In genomic region chr12:108297895-108298760, GRCh38 we compare ENCODE assay signal across 15 cellular contexts. TPM values are rescaled to one million over a fixed set of nuclear protein-coding genes. Genes with fewer than 3 reads are reported as not detected.
DNase-seq lines count a peak whose midpoint lies in the region; ATAC-seq, FAIRE-seq and TF ChIP-seq lines count a peak whose summit lies in the region.
"Had no signal": no experiment of that assay in that cellular context is flagged by ENCODE, and none has a peak within 500 bp of the region (broad histone marks: within the 10 kb centered on the region; RNA-seq: fewer than 3 reads in every experiment).

No MANE protein-coding gene starts in this region.

- no peak for TF ChIP-seq RAD21 in HepG2 (CRISPR knock-in tag; IDR thresholded peaks at IDR 0.05)

- in situ Hi-C loops in HepG2 (cut with HindIII; ENCODE audit: extremely low pct_ligation_motif_present, low pct_unique_long_range_greater_than_20kb), result loop anchor here (5.0 kb wide), 1 partner anchor 159 kb away; no protein-coding TSS in a partner anchor

- DNase-seq in GM10248 (ENCODE audit: extremely low spot score) (peak; percentile 39), GM19240 (ENCODE audit: insufficient read length, low spot score) (peak; percentile 29), mucosa of descending colon (no peak), AG20443 (ENCODE audit: low spot score) (no peak), HepG2 (ENCODE audit: low spot score) (no peak)
- DNase-seq in stimulated activated CD4-positive, alpha-beta T cell treated with anti-CD3 and anti-CD28 coated beads, Interleukin-2, amount 100 ng/mL, for 24 hours, result no peak
- DNase-seq: activated CD4-positive, alpha-beta T cell treated with anti-CD3 and anti-CD28 coated beads for 4 hours; H9; NCI-H1436 treated with DMSO at 0.1 percent for 48 hours; psoas muscle; SW 1271 had no signal

- H3K79me2 ChIP-seq in HepG2 (ENCODE audit: insufficient read depth, low read length), result no peaks in the 10 kb centered on the region

- FAIRE-seq in HepG2 (lab: Jason Lieb, UNC), result no peak

- H3K9ac ChIP-seq in HepG2 (ENCODE audit: insufficient read depth, low read depth, low read length), result no peak overlapping the region

- no peak overlapping the region for H3K4me2 ChIP-seq in HepG2 (ENCODE audit: low read depth, low read length)

- CTCF ChIA-PET in GM10248 (lab: Yijun Ruan, JAX), result interaction anchor here (0.8 to 2.9 kb wide), 7 partner anchors 10 to 159 kb away, joined by 3 to 16 read pairs (median 4); no protein-coding TSS in a partner anchor
- CTCF ChIA-PET in HepG2 (lab: Yijun Ruan, JAX; ENCODE audit: low intra/inter-chr PET ratio, low total read pairs), result no interaction called here

- TF ChIP-seq POLR2A in HepG2 (IDR thresholded peaks at IDR 0.05; ENCODE audit: insufficient read depth in 1 of 2, low read depth in 2 of 2, low read length in 2 of 2), result no peak

- H2AFZ ChIP-seq in HepG2 (ENCODE audit: low read length), result no peak overlapping the region

- H3K27ac ChIP-seq in HepG2 (ENCODE audit: extremely low read length, insufficient read depth, low read length), result no peak overlapping the region
- H3K27ac ChIP-seq: psoas muscle had no signal

- H3K27me3 ChIP-seq in HepG2 (ENCODE audit: control insufficient read depth in 1 of 2, insufficient read depth in 2 of 2, low read length in 2 of 2), result no peaks in the 10 kb centered on the region

- POLR2A ChIA-PET in GM10248 (lab: Yijun Ruan, JAX), result interaction anchor here (0.7 kb wide), 1 partner anchor 9 kb away, joined by 3 read pairs; no protein-coding TSS in a partner anchor
- POLR2A ChIA-PET in HepG2 (lab: Yijun Ruan, JAX), result no interaction called here

- no peaks in the 10 kb centered on the region for H3K9me3 ChIP-seq in mucosa of descending colon
- no peaks in the 10 kb centered on the region for H3K9me3 ChIP-seq in HepG2 (ENCODE audit: low read length)
- H3K9me3 ChIP-seq: psoas muscle had no signal

- intact Hi-C loops in mucosa of descending colon (cut with DNase I, micrococcal nuclease) (no loop called here), HepG2 (cut with micrococcal nuclease; ENCODE audit: unreplicated experiment) (no loop called here)

- 7% methylated on average over 6 of the region's 6 CpGs for WGBS in HepG2 (ENCODE audit: low lambda C conversion rate)

- TF ChIP-seq CTCF in GM10248 (IDR thresholded peaks at IDR 0.05; ENCODE audit: control extremely low read depth, extremely low read depth, low read depth, missing control alignments) (no peak), mucosa of descending colon (IDR thresholded peaks at IDR 0.05) (no peak), HepG2 (CRISPR knock-in tag; IDR thresholded peaks at IDR 0.05) (no peak)

- H3K36me3 ChIP-seq in mucosa of descending colon (ENCODE audit: low read depth), result no peaks in the 10 kb centered on the region
- no peaks in the 10 kb centered on the region for H3K36me3 ChIP-seq in HepG2 (replicated peaks in 1 of 2; ENCODE audit: control insufficient read depth in 1 of 2, insufficient read depth in 2 of 2, low read length in 2 of 2)

- ATAC-seq in HG03196 (IDR thresholded peaks at IDR 0.05; ENCODE audit: unreplicated experiment) (peak; percentile 62), mucosa of descending colon (peak; percentile 28), GM21786 (IDR thresholded peaks at IDR 0.05; ENCODE audit: unreplicated experiment) (no peak), HepG2 (no peak)
- ATAC-seq: psoas muscle had no signal

- H4K20me1 ChIP-seq in HepG2 (ENCODE audit: insufficient read depth, low read length), result no peaks in the 10 kb centered on the region

- BruUV-seq in HepG2 (replicated peaks; lab: Mats Ljungman, UMichigan), result no TSS peak

- no peak overlapping the region for H3K4me3 ChIP-seq in mucosa of descending colon
- H3K4me3 ChIP-seq in HepG2 (replicated peaks in 1 of 3; ENCODE audit: insufficient read depth in 1 of 3, low read depth in 2 of 3, low read length in 3 of 3), result no peak overlapping the region
- H3K4me3 ChIP-seq: lung, psoas muscle had no signal

- H3K4me1 ChIP-seq in mucosa of descending colon (ENCODE audit: low read depth) (no peaks in the 10 kb centered on the region), HepG2 (ENCODE audit: insufficient read depth, low read length) (peaks cover 13% of the 10 kb centered on the region)
- H3K4me1 ChIP-seq: psoas muscle had no signal

- no peak for TF ChIP-seq EP300 in HepG2 (IDR thresholded peaks at IDR 0.05; ENCODE audit: low read depth in 2 of 2, low read length in 2 of 2)
- TF ChIP-seq EP300 in HepG2 (CRISPR knock-in tag; IDR thresholded peaks at IDR 0.05; ENCODE audit: borderline replicate concordance), result no peak

TF ChIP-seq in HepG2, 621 proteins besides CTCF, POLR2A, EP300 and RAD21 (continues in another document):
- no peak for TF ChIP-seq ZBTB25 (CRISPR knock-in tag; IDR thresholded peaks at IDR 0.05)
- TF ChIP-seq PHB2 (IDR thresholded peaks at IDR 0.05; ENCODE audit: partially characterized antibody), result no peak
- no peak for TF ChIP-seq ZNF503 (CRISPR knock-in tag; IDR thresholded peaks at IDR 0.05)

RNA-seq across cellular contexts. Expression of gene CMKLR1, which starts 41.0 kb away (rescaled TPM):
- total RNA-seq in mucosa of descending colon (10 to 100 TPM in 2 of 3 donors, 1 to 10 TPM in 1; 4.4 to 15.7 (median 10.8) TPM), HepG2 (2016; rRNA removed; fragmentation: Illumina TruSeq; extraction: Trizol) (not detected in 2 replicates)
- total RNA-seq in HepG2 (2016; cell fraction: cytosol; rRNA removed; fragmentation: Illumina TruSeq; extraction: Trizol; ENCODE audit: low read depth), result not detected in 2 replicates
- total RNA-seq in HepG2 (2016; cell fraction: insoluble cytoplasmic fraction; rRNA removed; fragmentation: Illumina TruSeq; extraction: Trizol), result not detected in 2 replicates
- not detected in 2 replicates for total RNA-seq in HepG2 (2016; cell fraction: membrane; rRNA removed; fragmentation: Illumina TruSeq; extraction: Trizol)
- not detected in 2 replicates for total RNA-seq in HepG2 (2016; cell fraction: nucleus; rRNA removed; fragmentation: Illumina TruSeq; extraction: Trizol)
- not detected in 2 replicates for polyA plus RNA-seq in HepG2 (2011; rRNA removed)
- polyA plus RNA-seq in HepG2 (2011; cell fraction: cytosol; rRNA removed), result 0.03 TPM in 1 of 2 replicates, not detected in the other
- polyA plus RNA-seq in HepG2 (2011; cell fraction: nucleus; rRNA removed), result not detected in 2 replicates
- polyA plus RNA-seq in HepG2 (2012), result not detected in 2 replicates
- not detected in 2 replicates for polyA plus RNA-seq in HepG2 (2016; cell fraction: cytosol; fragmentation: Illumina TruSeq; extraction: Trizol; ENCODE audit: low read depth)
- not detected in 2 replicates for polyA plus RNA-seq in HepG2 (2016; cell fraction: insoluble cytoplasmic fraction; fragmentation: Illumina TruSeq; extraction: Trizol; ENCODE audit: low read depth)
- not detected in 2 replicates for polyA plus RNA-seq in HepG2 (2016; cell fraction: membrane; fragmentation: Illumina TruSeq; extraction: Trizol; ENCODE audit: low read depth)
- polyA plus RNA-seq in HepG2 (2016; cell fraction: nucleus; fragmentation: Illumina TruSeq; extraction: Trizol; ENCODE audit: insufficient read depth, low read depth), result not detected in 2 replicates
- not detected in 2 replicates for polyA minus RNA-seq in HepG2 (2011; rRNA and poly(A)+ RNA removed; ENCODE audit: low replicate concordance)
- not detected in 2 replicates for polyA minus RNA-seq in HepG2 (2011; cell fraction: cytosol; rRNA and poly(A)+ RNA removed)
- not detected in 2 replicates for polyA minus RNA-seq in HepG2 (2011; cell fraction: nucleus; rRNA and poly(A)+ RNA removed)
- total RNA-seq: HT-29 had no signal

Comparison
In these comparisons a context has a peak if more than half of its experiments do, and no peak if none do; other contexts are left out.
1. DNase-seq: peak in GM10248 (single experiment) and GM19240 (single experiment); none in mucosa of descending colon (0 of 3), AG20443 (single experiment), stimulated activated CD4-positive, alpha-beta T cell treated with anti-CD3 and anti-CD28 coated beads, Interleukin-2, amount 100 ng/mL, for 24 hours (0 of 2) and HepG2 (single experiment).
2. ATAC-seq: peak in HG03196 (single experiment) and mucosa of descending colon (single experiment); none in GM21786 (single experiment) and HepG2 (single experiment).
3. RNA of gene CMKLR1, which starts 41.0 kb away (total RNA-seq): 4.4 to 15.7 TPM in mucosa of descending colon; not detected in HepG2; every median in the first group is over 4 times any median in the second.